Comparison of ENCODE assay signal across 8 cellular contexts in the genomic region with DNA sequence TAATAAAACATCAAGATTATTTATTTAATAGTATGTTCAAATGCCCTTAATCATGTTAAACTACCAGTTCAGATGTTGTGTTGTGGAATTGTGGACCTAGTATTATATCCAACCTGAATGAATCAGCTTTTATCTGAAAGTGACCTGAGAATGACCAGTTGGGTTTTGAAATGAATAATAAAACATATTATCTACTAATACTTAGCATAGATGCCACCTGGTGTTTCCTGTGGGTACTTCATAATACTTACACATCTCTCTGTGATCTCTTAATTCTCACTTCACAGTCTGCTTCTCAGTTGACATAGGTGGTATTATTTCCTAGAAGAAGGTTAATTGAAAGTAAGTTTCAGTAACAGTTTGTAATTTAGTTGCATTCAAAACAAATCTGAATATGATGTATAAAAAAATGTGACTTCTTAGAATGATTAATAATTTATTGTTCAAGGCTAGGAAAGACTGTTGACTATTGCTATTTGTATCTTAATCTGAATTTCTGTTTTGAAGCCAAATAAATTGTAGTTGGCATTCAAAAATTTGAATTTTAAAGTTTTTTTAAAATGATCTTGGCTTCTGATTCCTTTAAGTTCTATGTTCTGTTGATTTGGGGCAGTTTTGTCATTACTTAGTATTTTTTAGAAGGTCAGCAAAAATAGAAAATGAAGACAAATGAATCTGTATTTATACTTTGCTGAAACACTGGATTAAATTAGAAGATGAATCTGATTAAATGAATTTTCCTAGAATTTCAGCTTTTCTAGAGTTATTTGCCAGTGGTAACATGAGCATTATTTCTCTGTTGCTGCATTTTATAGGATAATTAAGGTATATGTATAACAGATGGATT. TPM values are rescaled to one million over a fixed set of nuclear protein-coding genes. Genes with fewer than 3 reads are reported as not detected.
A peak's percentile ranks its signal among the peaks of the same experiment; 100 is the strongest.
DNase-seq lines count a peak whose midpoint lies in the region; ATAC-seq and TF ChIP-seq lines count a peak whose summit lies in the region.

No MANE protein-coding gene starts in this region.

- H3K27me3 Mint-ChIP-seq in activated T-cell treated with anti-CD3 and anti-CD28 coated beads, Interleukin-2, amount 50 U/mL, for 24 hours, result no peaks in the 10 kb centered on the region

- H3K36me3 Mint-ChIP-seq in activated T-cell treated with anti-CD3 and anti-CD28 coated beads, Interleukin-2, amount 50 U/mL, for 24 hours (ENCODE audit: low read depth), result peaks cover 88% of the 10 kb centered on the region

- H3K27me3 ChIP-seq in RWPE2 (ENCODE audit: insufficient read depth, poor library complexity, severe bottlenecking) (no peaks in the 10 kb centered on the region), osteoblast (ENCODE audit: insufficient read depth, low read length) (no peaks in the 10 kb centered on the region)

- no peak overlapping the region for H3K27ac Mint-ChIP-seq in activated T-cell treated with anti-CD3 and anti-CD28 coated beads, Interleukin-2, amount 50 U/mL, for 24 hours

- H4K20me1 ChIP-seq in osteoblast (ENCODE audit: insufficient read depth, low read length), result no peaks in the 10 kb centered on the region

- peak; percentile 85 for TF ChIP-seq CTCF in RWPE2 (IDR thresholded peaks at IDR 0.05; ENCODE audit: poor library complexity, severe bottlenecking)
- TF ChIP-seq CTCF in osteoblast (IDR thresholded peaks at IDR 0.05; ENCODE audit: extremely low read depth, low read depth, low read length), result peak; percentile 52

- H2AFZ ChIP-seq in osteoblast (ENCODE audit: low read length), result no peak overlapping the region

- H3K4me3 ChIP-seq in RWPE2 (ENCODE audit: severe bottlenecking), result no peak overlapping the region
- no peak overlapping the region for H3K4me3 ChIP-seq in osteoblast (ENCODE audit: insufficient read depth, low read length)

- peak; percentile 36 for DNase-seq in NOMO-1 treated with DMSO at 0.1 percent for 48 hours (lab: John Stamatoyannopoulos, UW; ENCODE audit: unreplicated experiment)
- DNase-seq in NOMO-1 treated with dmso at 0.1 percent for 144 hours (lab: John Stamatoyannopoulos, UW; ENCODE audit: unreplicated experiment), result no peak
- no peak for DNase-seq in RWPE2 (ENCODE audit: low spot score)
- DNase-seq in osteoblast (ENCODE audit: insufficient read length, low spot score, missing footprints), result peak; percentile 19
- DNase-seq in activated T-cell treated with anti-CD3 and anti-CD28 coated beads, Interleukin-2, amount 50 U/mL, for 24 hours, result no peak

- H3K9me3 ChIP-seq in RWPE2 (ENCODE audit: severe bottlenecking) (no peaks in the 10 kb centered on the region), osteoblast (ENCODE audit: low read depth, low read length) (no peaks in the 10 kb centered on the region)

- H3K4me1 ChIP-seq in RWPE2 (ENCODE audit: insufficient read depth, poor library complexity, severe bottlenecking) (peaks cover 2% of the 10 kb centered on the region), osteoblast (ENCODE audit: insufficient read depth, low read length) (no peaks in the 10 kb centered on the region)

- no peaks in the 10 kb centered on the region for H3K9me3 Mint-ChIP-seq in activated T-cell treated with anti-CD3 and anti-CD28 coated beads, Interleukin-2, amount 50 U/mL, for 24 hours

- H3K27ac ChIP-seq in RWPE2 (ENCODE audit: poor library complexity, severe bottlenecking) (no peak overlapping the region), osteoblast (ENCODE audit: low read depth, low read length) (no peak overlapping the region)

- peaks cover 22% of the 10 kb centered on the region for H3K4me1 Mint-ChIP-seq in activated T-cell treated with anti-CD3 and anti-CD28 coated beads, Interleukin-2, amount 50 U/mL, for 24 hours (ENCODE audit: low read depth)

- ATAC-seq in GM19463 (IDR thresholded peaks at IDR 0.05; ENCODE audit: unreplicated experiment), result peak; percentile 88
- ATAC-seq in HG03469 (IDR thresholded peaks at IDR 0.05; ENCODE audit: unreplicated experiment), result peak; percentile 78
- ATAC-seq in RWPE2 (ENCODE audit: low read depth), result peak; percentile 75
- ATAC-seq in esophagus mucosa, result peak; percentile 74

- H3K4me2 ChIP-seq in osteoblast (ENCODE audit: insufficient read depth, low read length), result no peak overlapping the region

- no peaks in the 10 kb centered on the region for H3K79me2 ChIP-seq in osteoblast (ENCODE audit: insufficient read depth, low read length)

- no peak overlapping the region for H3K4me3 Mint-ChIP-seq in activated T-cell treated with anti-CD3 and anti-CD28 coated beads, Interleukin-2, amount 50 U/mL, for 24 hours

- peaks cover 95% of the 10 kb centered on the region for H3K36me3 ChIP-seq in RWPE2 (ENCODE audit: low read depth)
- H3K36me3 ChIP-seq in osteoblast (ENCODE audit: insufficient read depth, low read length), result peaks cover 28% of the 10 kb centered on the region

RNA-seq across cellular contexts. Expression of a gene that starts 48.2 kb away (rescaled TPM):
- total RNA-seq in esophagus mucosa (23.3 TPM), osteoblast (52.8 and 57.8 TPM in 2 replicates)

RNA-seq across cellular contexts. Expression of a gene that starts 49.5 kb away (rescaled TPM):
- total RNA-seq in esophagus mucosa (21.5 TPM), osteoblast (34.7 and 34.8 TPM in 2 replicates)

RNA-seq across cellular contexts. Expression of a gene that starts 58.3 kb away (rescaled TPM):
- 30.2 TPM for total RNA-seq in esophagus mucosa
- 24.2 and 24.5 TPM in 2 replicates for total RNA-seq in osteoblast

Comparison
In these comparisons a context has a peak if more than half of its experiments do, and no peak if none do; other contexts are left out.
1. DNase-seq: peak in NOMO-1 treated with DMSO at 0.1 percent for 48 hours (single experiment) and osteoblast (single experiment); none in NOMO-1 treated with dmso at 0.1 percent for 144 hours (single experiment), RWPE2 (single experiment) and activated T-cell treated with anti-CD3 and anti-CD28 coated beads, Interleukin-2, amount 50 U/mL, for 24 hours (single experiment).
2. Peak in every context shown above with its lines, with median percentiles within 50 percentile points of each other: ATAC-seq.